8 cellular contexts compared by ENCODE assay signal in genomic region chr7:64562621-64563275, GRCh38. TPM values are rescaled to one million over a fixed set of nuclear protein-coding genes. Genes with fewer than 3 reads are reported as not detected.
A peak's percentile ranks its signal among the peaks of the same experiment; 100 is the strongest.
DNase-seq lines count a peak whose midpoint lies in the region; ATAC-seq, FAIRE-seq and TF ChIP-seq lines count a peak whose summit lies in the region.

TSS of gene ZNF680 (minus strand) at chr7:64563071. CDS start at chr7:64562954, 117 bp downstream.

- TF ChIP-seq POLR2A in GM12891 (IDR thresholded peaks at IDR 0.05; ENCODE audit: low read depth, low read length) (peak; percentile 89), uterus (IDR thresholded peaks at IDR 0.05) (peak; percentile 63 to 64)

- H3K9me3 ChIP-seq in uterus, result no peaks in the 10 kb centered on the region

- DNase-seq in GM12891 (ENCODE audit: insufficient read length, low spot score), result peak; percentile 70
- peak; percentile 96 to 99 (median 98) for DNase-seq in NCI-H1417 (lab: John Stamatoyannopoulos, UW)
- peak; percentile 69 to 91 (median 81) for DNase-seq in T-helper 1 cell
- peak; percentile 48 to 98 (median 94) for DNase-seq in amygdala (lab: John Stamatoyannopoulos, UW)
- peak; percentile 96 for DNase-seq in left ventricle myocardium superior
- DNase-seq in pulmonary artery endothelial cell (ENCODE audit: low read depth, low spot score), result peak; percentile 71
- peak; percentile 96 for DNase-seq in uterus

- peaks cover 0 to 15% of the 10 kb centered on the region in 2 donors for H3K4me1 ChIP-seq in uterus

- peak within 1 kb of the TSS; percentile 63 to 75 for H3K27ac ChIP-seq in uterus

- ATAC-seq in HG02759 (IDR thresholded peaks at IDR 0.05; ENCODE audit: unreplicated experiment) (peak; percentile 100), left ventricle myocardium superior (peak; percentile 96)

- H3K36me3 ChIP-seq in uterus, result no peaks in the 10 kb centered on the region

- H3K4me3 ChIP-seq in uterus, result peak within 1 kb of the TSS; percentile 56 to 83

- no peaks in the 10 kb centered on the region for H3K27me3 ChIP-seq in uterus

- TF ChIP-seq CTCF in uterus (IDR thresholded peaks at IDR 0.05), result no peak

- peak; percentile 79 for FAIRE-seq in GM12891 (lab: Jason Lieb, UNC)

- intact Hi-C loops in left ventricle myocardium superior (cut with micrococcal nuclease), result no loop called here
- intact Hi-C loops in uterus (cut with DNase I; ENCODE audit: low total_unique reads), result no loop called here

TF ChIP-seq in GM12891, 5 proteins besides CTCF, POLR2A, EP300 and RAD21:
- TF ChIP-seq POU2F2 (IDR thresholded peaks at IDR 0.05; ENCODE audit: low read depth, low read length) (peak; percentile 28; the same call in 1 of the 2 replicates), POLR2AphosphoS5 (IDR thresholded peaks at IDR 0.05; ENCODE audit: low read depth, low read length) (peak; percentile 80; the same call in 1 of the 2 replicates), PAX5 (IDR thresholded peaks at IDR 0.05; ENCODE audit: insufficient read depth, low read length, severe bottlenecking) (no peak), SPI1 (IDR thresholded peaks at IDR 0.05; ENCODE audit: low read depth, low read length) (no peak), TAF1 (IDR thresholded peaks at IDR 0.05; ENCODE audit: low read depth, low read length) (peak; percentile 64; the same call in 1 of the 2 replicates)

RNA-seq across cellular contexts. Expression of gene ZNF680, which starts in this region (rescaled TPM):
- polyA plus RNA-seq in GM12891 (2012; ENCODE audit: low read depth, missing spikeins), result 2.7 TPM
- total RNA-seq in left ventricle myocardium superior, result 21.8 TPM
- 6.3 and 13.6 TPM in 2 replicates for total RNA-seq in pulmonary artery endothelial cell
- total RNA-seq in uterus, result 10 to 100 TPM in 3 of 4 donors, 1 to 10 TPM in 1; 5.1 to 47.2 (median 21.3) TPM

Comparison
In these comparisons a context has a peak if more than half of its experiments do, and no peak if none do; other contexts are left out.
1. Peak in every context shown above with its lines: DNase-seq, ATAC-seq, H3K4me3 ChIP-seq and H3K27ac ChIP-seq.